1 cellular context compared by ENCODE assay signal in genomic region chr17:70208080-70208794, GRCh38.
TF ChIP-seq lines count a peak whose summit lies in the region.

No MANE protein-coding gene starts in this region.

TF ChIP-seq in GM23338, 12 proteins besides CTCF, POLR2A, EP300 and RAD21 (continued from another document):
- no peak for TF ChIP-seq CREB1 (CRISPR knock-in tag; IDR thresholded peaks at IDR 0.05; ENCODE audit: low read depth)
- TF ChIP-seq EZH2 (IDR thresholded peaks at IDR 0.05; ENCODE audit: low read depth, unreplicated experiment), result no peak
- TF ChIP-seq EZH2phosphoT487 (IDR thresholded peaks at IDR 0.05; ENCODE audit: unreplicated experiment), result no peak
- TF ChIP-seq ETS1 (IDR thresholded peaks at IDR 0.05), result no peak
